ENCODE assay signal across 31 cellular contexts in genomic region chr5:45089870-45090269, GRCh38.
"Had no signal": no experiment of that assay in that cellular context is flagged by ENCODE, and none has a peak within 500 bp of the region (broad histone marks: within the 10 kb centered on the region; RNA-seq: fewer than 3 reads in every experiment).

No MANE protein-coding gene starts in this region.

- DNase-seq: activated CD4-positive, alpha-beta memory T cell treated with anti-CD3 and anti-CD28 coated beads, Interleukin-2, amount 10 ng/mL, durations not matched to agents 7 days and 5 days; activated CD4-positive, alpha-beta T cell treated with anti-CD3 and anti-CD28 coated beads for 1 hour; activated CD4-positive, alpha-beta T cell treated with anti-CD3 and anti-CD28 coated beads, Interleukin-2, amount 10 ng/mL, durations not matched to agents 7 days and 5 days; activated CD8-positive, alpha-beta memory T cell treated with anti-CD3 and anti-CD28 coated beads, Interleukin-2, amount 50 U/mL, for 48 hours; activated gamma-delta T cell; activated naive CD4-positive, alpha-beta T cell treated with anti-CD3 and anti-CD28 coated beads, Interleukin-2, amount 10 ng/mL, durations not matched to agents 7 days and 5 days; activated naive CD8-positive, alpha-beta T cell treated with anti-CD3 and anti-CD28 coated beads, Interleukin-2, amount 10 ng/mL, durations not matched to agents 7 days and 5 days; activated T-cell treated with anti-CD3 and anti-CD28 coated beads, Interleukin-2, amount 50 U/mL, for 24 hours; cerebellar nuclear complex; colonic mucosa; dorsolateral prefrontal cortex; effector memory CD8-positive, alpha-beta T cell; foreskin fibroblast; head of caudate nucleus; hippocampal formation; naive thymus-derived CD8-positive, alpha-beta T cell; nucleus accumbens; pancreas; retina; stimulated activated CD4-positive, alpha-beta T cell treated with anti-CD3 and anti-CD28 coated beads, Interleukin-12 subunit alpha, Interleukin-12 subunit beta, amount 100 ng/mL, for 4 hours; stimulated activated CD4-positive, alpha-beta T cell treated with anti-CD3 and anti-CD28 coated beads, Interleukin-4, amount 100 ng/mL, for 1 hour; stimulated activated naive CD8-positive, alpha-beta T cell treated with anti-CD3 and anti-CD28 coated beads, Interleukin-15, Interleukin-2, amounts not matched to agents 100 U/mL and 50 U/mL, for 24 hours; testis; trophoblast cell; uterus had no signal

- ATAC-seq: effector memory CD8-positive, alpha-beta T cell; esophagus mucosa; naive thymus-derived CD8-positive, alpha-beta T cell; pancreas; sciatic nerve; stimulated activated naive CD8-positive, alpha-beta T cell treated with anti-CD3 and anti-CD28 coated beads, Interleukin-15, Interleukin-2, amounts not matched to agents 100 U/mL and 50 U/mL, for 24 hours had no signal

- H3K4me3 ChIP-seq: ascending aorta, cardiac muscle cell, colonic mucosa, dorsolateral prefrontal cortex, pancreas, prostate gland, skin epidermis, testis, uterus had no signal

- H3K4me1 ChIP-seq: ascending aorta, colonic mucosa, prostate gland, testis, uterus had no signal

- H3K36me3 ChIP-seq: ascending aorta, cardiac muscle cell, colonic mucosa, pancreas, prostate gland, uterus had no signal

- H3K9me3 ChIP-seq: ascending aorta, colonic mucosa, pancreas, prostate gland, testis, uterus had no signal

- H3K27ac ChIP-seq: ascending aorta, cardiac muscle cell, colonic mucosa, dorsolateral prefrontal cortex, pancreas, prostate gland, skin epidermis, testis, uterus had no signal

- H3K27me3 ChIP-seq: ascending aorta, cardiac muscle cell, colonic mucosa, dorsolateral prefrontal cortex, pancreas, testis, uterus had no signal
